In genomic region chr1:93260726-93261125, GRCh38 we compare ENCODE assay signal across 2 cellular contexts.
DNase-seq lines count a peak whose midpoint lies in the region; ATAC-seq, FAIRE-seq and TF ChIP-seq lines count a peak whose summit lies in the region.
"Not testable (repeated sequence)": the region's sequence is repeated elsewhere in the genome, so short reads cannot be mapped to it uniquely, and the experiment has no call there.

No MANE protein-coding gene starts in this region.

- 67% methylated on average over 1 of the region's 3 CpGs for WGBS in K562 (ENCODE audit: insufficient coverage, low coverage, missing lambda C conversion rate)

- H3K27ac ChIP-seq in HEK293 (ENCODE audit: extremely low read depth, low read depth, low read length); K562 (ENCODE audit: extremely low read depth, low read depth, low read length): not testable (repeated sequence)

- not testable (repeated sequence) for TF ChIP-seq POLR2A in K562 (conservative IDR thresholded peaks at IDR 0.05)

- H3K4me2 ChIP-seq in K562 (ENCODE audit: insufficient read depth, low read length), result not testable (repeated sequence)

- BruUV-seq in K562 (replicated peaks; lab: Mats Ljungman, UMichigan), result not testable (repeated sequence)

- H2AFZ ChIP-seq in K562 (ENCODE audit: low read depth, low read length), result not testable (repeated sequence)

- not testable (repeated sequence) for TF ChIP-seq CTCF in HEK293 (tag by site-specific recombination; IDR thresholded peaks at IDR 0.05); K562 (IDR thresholded peaks at IDR 0.05 in 2 of 3, conservative IDR thresholded peaks at IDR 0.05 in 1 of 3; ENCODE audit: insufficient read depth in 2 of 3, low read depth in 1 of 3, low read length in 3 of 3)

- H3K9me1 ChIP-seq in K562 (ENCODE audit: control insufficient read depth, insufficient read depth, low read length), result not testable (repeated sequence)

- in situ Hi-C loops in K562 (cut with MboI), result not testable (repeated sequence)

- not testable (repeated sequence) for H3K9ac ChIP-seq in K562 (ENCODE audit: insufficient read depth in 1 of 2, low read depth in 2 of 2, low read length in 2 of 2)

- not testable (repeated sequence) for H4K20me1 ChIP-seq in K562 (replicated peaks; ENCODE audit: control insufficient read depth, insufficient read depth, low read length)

- H3K36me3 ChIP-seq in HEK293 (ENCODE audit: control insufficient read depth in 2 of 2, insufficient read depth in 1 of 2, low read length in 2 of 2) (peaks cover 7 to 56% of the 10 kb centered on the region in 2 experiments), K562 (ENCODE audit: control insufficient read depth, insufficient read depth, low read length) (peaks cover 54% of the 10 kb centered on the region; the same call in 2 of the 3 replicates)

- POLR2A ChIA-PET in HEK293 (lab: Yijun Ruan, JAX); K562 (lab: Yijun Ruan, JAX): not testable (repeated sequence)

- CTCF ChIA-PET in HEK293 (lab: Yijun Ruan, JAX); K562 (lab: Yijun Ruan, JAX; ENCODE audit: low intra/inter-chr PET ratio): not testable (repeated sequence)

- TF ChIP-seq EP300 in K562 (IDR thresholded peaks at IDR 0.05; ENCODE audit: low read length), result not testable (repeated sequence)

- H3K4me3 ChIP-seq in HEK293 (ENCODE audit: low read depth, low read length); K562: not testable (repeated sequence)

- H3K79me2 ChIP-seq in K562 (ENCODE audit: control insufficient read depth, insufficient read depth, low read length), result not testable (repeated sequence)

- not testable (repeated sequence) for H3K9me3 ChIP-seq in HEK293 (ENCODE audit: control insufficient read depth, insufficient read depth, low read depth, low read length)
- H3K9me3 ChIP-seq in K562 (replicated peaks; ENCODE audit: control insufficient read depth, insufficient read depth, low read depth, low read length), result peaks cover 19% of the 10 kb centered on the region

- TF ChIP-seq RAD21 in K562 (CRISPR knock-in tag; conservative IDR thresholded peaks at IDR 0.05 in 1 of 2, IDR thresholded peaks at IDR 0.05 in 1 of 2), result not testable (repeated sequence)

- not testable (repeated sequence) for DNase-seq in K562 (ENCODE audit: extremely low read depth in 1 of 4, low spot score in 3 of 4)

- not testable (repeated sequence) for FAIRE-seq in K562 (lab: Jason Lieb, UNC)

- H3K27me3 ChIP-seq in K562 (ENCODE audit: control insufficient read depth in 2 of 2, insufficient read depth in 2 of 2, low read length in 2 of 2), result not testable (repeated sequence)

- ATAC-seq in K562, result not testable (repeated sequence)

- intact Hi-C loops in K562 (cut with micrococcal nuclease), result not testable (repeated sequence)

- not testable (repeated sequence) for H3K4me1 ChIP-seq in HEK293 (ENCODE audit: control insufficient read depth, insufficient read depth, low read length); K562 (replicated peaks in 1 of 2; ENCODE audit: control insufficient read depth in 2 of 2, insufficient read depth in 2 of 2, low read length in 2 of 2)

TF ChIP-seq in HEK293, 187 proteins besides CTCF, POLR2A, EP300 and RAD21:
- TF ChIP-seq ZNF580 (tag by site-specific recombination; IDR thresholded peaks at IDR 0.05) (peak; percentile 31; the same call in 1 of the 2 replicates), ZNF146 (tag by site-specific recombination; IDR thresholded peaks at IDR 0.05) (peak; percentile 92)

TF ChIP-seq in K562, 482 proteins besides CTCF, POLR2A, EP300 and RAD21:
- TF ChIP-seq BCOR (IDR thresholded peaks at IDR 0.05), result peak; percentile 67; the same call in 1 of the 2 replicates
